Comparison of ENCODE assay signal across 8 cellular contexts in the genomic region with DNA sequence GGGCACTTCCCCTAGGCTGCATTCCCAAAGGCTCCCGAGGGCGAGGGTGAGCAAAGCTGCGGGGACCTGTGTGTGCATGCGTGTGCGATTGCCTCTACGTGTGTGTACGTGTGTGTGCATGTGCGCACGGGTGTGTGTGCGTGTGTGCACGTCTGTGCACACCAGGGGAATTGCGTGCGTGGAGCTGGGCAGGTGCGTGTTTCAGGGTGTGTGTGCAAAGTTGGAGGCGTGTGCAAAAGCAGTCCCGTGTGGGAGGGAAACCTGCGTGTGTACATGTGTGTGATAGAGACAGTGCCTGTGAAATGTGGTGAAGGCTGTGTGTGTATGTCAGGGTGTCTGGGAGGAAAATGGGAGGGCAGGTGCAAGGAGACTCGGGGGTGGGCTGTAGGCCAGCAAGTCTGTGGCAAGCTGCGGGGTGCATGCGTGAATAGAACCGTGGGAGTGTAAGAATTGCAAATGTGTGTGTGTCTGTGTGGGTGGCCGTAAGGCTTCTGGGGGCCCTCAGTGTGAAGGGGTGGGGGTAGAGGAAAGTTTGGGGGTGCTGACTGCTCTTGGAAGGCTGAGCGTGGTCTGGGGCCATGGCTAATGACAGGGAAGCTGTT. TPM values are rescaled to one million over a fixed set of nuclear protein-coding genes. Genes with fewer than 3 reads are reported as not detected.
A peak's percentile ranks its signal among the peaks of the same experiment; 100 is the strongest.
DNase-seq lines count a peak whose midpoint lies in the region; ATAC-seq, FAIRE-seq and TF ChIP-seq lines count a peak whose summit lies in the region.

No MANE protein-coding gene starts in this region.

- no peaks in the 10 kb centered on the region for H3K9me3 ChIP-seq in right lobe of liver
- no peaks in the 10 kb centered on the region for H3K9me3 ChIP-seq in tibial artery
- no peaks in the 10 kb centered on the region for H3K9me3 ChIP-seq in kidney (ENCODE audit: control insufficient read depth in 1 of 2, low read length in 2 of 2)

- TF ChIP-seq POLR2A in right lobe of liver (IDR thresholded peaks at IDR 0.05), result no peak

- H3K27me3 Mint-ChIP-seq in activated T-cell treated with anti-CD3 and anti-CD28 coated beads, Interleukin-2, amount 50 U/mL, for 4 hours (ENCODE audit: low read depth), result peaks cover 38% of the 10 kb centered on the region

- intact Hi-C loops in right lobe of liver (cut with DNase I) (loop anchor here in 1 of 2 donors (10.0 kb wide), 1 partner anchor 224 kb away; the partner anchor contains the start of genes ANKS3 and DNAAF8), tibial artery (cut with DNase I; ENCODE audit: low total_unique reads) (no loop called here), kidney (cut with DNase I) (no loop called here)

- no peak overlapping the region for H3K9ac ChIP-seq in kidney (ENCODE audit: low read length in 2 of 2)

- ATAC-seq in activated T-cell treated with anti-CD3 and anti-CD28 coated beads, Interleukin-2, amount 50 U/mL, for 4 hours, result peak in 1 of 2 donors; percentile 2
- no peak for ATAC-seq in right lobe of liver

- no peaks in the 10 kb centered on the region for H3K27me3 ChIP-seq in right lobe of liver
- H3K27me3 ChIP-seq in tibial artery, result no peaks in the 10 kb centered on the region

- no peak overlapping the region for H3K27ac ChIP-seq in right lobe of liver
- no peak overlapping the region for H3K27ac ChIP-seq in tibial artery
- no peak overlapping the region for H3K27ac ChIP-seq in kidney (ENCODE audit: low read depth in 2 of 2, low read length in 2 of 2)

- H3K4me1 ChIP-seq in right lobe of liver, result peaks cover 0 to 18% (median 4%) of the 10 kb centered on the region in 4 donors
- peaks cover 4 to 30% (median 20%) of the 10 kb centered on the region in 4 donors for H3K4me1 ChIP-seq in tibial artery
- H3K4me1 ChIP-seq in kidney (ENCODE audit: control insufficient read depth in 1 of 2, insufficient read depth in 1 of 2, low read depth in 1 of 2, low read length in 2 of 2), result peaks cover 8 to 11% of the 10 kb centered on the region in 2 donors

- H3K4me1 Mint-ChIP-seq in activated T-cell treated with anti-CD3 and anti-CD28 coated beads, Interleukin-2, amount 50 U/mL, for 4 hours (ENCODE audit: low read depth), result peaks cover 21% of the 10 kb centered on the region

- H3K4me3 Mint-ChIP-seq in activated T-cell treated with anti-CD3 and anti-CD28 coated beads, Interleukin-2, amount 50 U/mL, for 4 hours, result peak overlapping the region; percentile 78

- WGBS in right lobe of liver (ENCODE audit: insufficient coverage, low coverage, low lambda C conversion rate, missing lambda C conversion rate), result 41% methylated on average over 8 of the region's 23 CpGs

- no peaks in the 10 kb centered on the region for H3K36me3 Mint-ChIP-seq in activated T-cell treated with anti-CD3 and anti-CD28 coated beads, Interleukin-2, amount 50 U/mL, for 4 hours (ENCODE audit: insufficient read depth)

- no peak for FAIRE-seq in kidney (lab: Jason Lieb, UNC)

- H3K9me3 Mint-ChIP-seq in activated T-cell treated with anti-CD3 and anti-CD28 coated beads, Interleukin-2, amount 50 U/mL, for 4 hours, result no peaks in the 10 kb centered on the region

- TF ChIP-seq CTCF in astrocyte of the cerebellum (IDR thresholded peaks at IDR 0.05; ENCODE audit: low read depth, low read length, missing control alignments) (no peak), right lobe of liver (IDR thresholded peaks at IDR 0.05) (no peak), tibial artery (IDR thresholded peaks at IDR 0.05) (no peak), kidney (IDR thresholded peaks at IDR 0.05; ENCODE audit: borderline replicate concordance, extremely low read depth, insufficient read depth) (no peak)

- no peak for DNase-seq in activated T-cell treated with anti-CD3 and anti-CD28 coated beads, Interleukin-2, amount 50 U/mL, for 4 hours
- no peak for DNase-seq in activated T-cell treated with anti-CD3 and anti-CD28 coated beads for 4 hours
- DNase-seq in astrocyte of the cerebellum (ENCODE audit: low read depth), result no peak
- no peak for DNase-seq in right lobe of liver
- DNase-seq in tibial artery, result no peak
- DNase-seq in NCI-H748 (lab: John Stamatoyannopoulos, UW; ENCODE audit: unreplicated experiment), result no peak
- no peak for DNase-seq in kidney
- no peak for DNase-seq in globus pallidus (ENCODE audit: low spot score)

- H3K4me3 ChIP-seq in astrocyte of the cerebellum (ENCODE audit: low read depth, low read length) (peak overlapping the region; percentile 34), right lobe of liver (peak overlapping the region; percentile 21 to 48 (median 32)), tibial artery (peak overlapping the region; percentile 44 to 60), kidney (ENCODE audit: low read length in 2 of 2) (peak overlapping the region in 1 of 2 donors; percentile 53)

- H3K36me3 ChIP-seq in right lobe of liver, result no peaks in the 10 kb centered on the region
- no peaks in the 10 kb centered on the region for H3K36me3 ChIP-seq in tibial artery
- H3K36me3 ChIP-seq in kidney (ENCODE audit: control insufficient read depth in 1 of 2, insufficient read depth in 2 of 2, low read length in 2 of 2), result no peaks in the 10 kb centered on the region

- in situ Hi-C loops in astrocyte of the cerebellum (cut with HindIII; ENCODE audit: low sequenced_read_pairs), result no loop called here

RNA-seq across cellular contexts. Expression of gene SEC14L5, which starts 0.5 kb away (rescaled TPM):
- total RNA-seq in activated T-cell treated with anti-CD3 and anti-CD28 coated beads, Interleukin-2, amount 50 U/mL, for 4 hours, result not detected
- total RNA-seq in right lobe of liver (1 to 10 TPM in 1 of 6 experiments, under 1 TPM in 4, not detected in 1; 0.09 to 1.1 (median 0.60) TPM), kidney (0.16 TPM)
- 0.13 TPM for polyA plus RNA-seq in kidney (ENCODE audit: insufficient read depth, low read depth, low replicate concordance)

RNA-seq across cellular contexts. Expression of gene PPL, which starts 21.7 kb away (rescaled TPM):
- total RNA-seq in activated T-cell treated with anti-CD3 and anti-CD28 coated beads, Interleukin-2, amount 50 U/mL, for 4 hours, result under 1 TPM; 0.08 to 0.11 (median 0.08) TPM
- total RNA-seq in right lobe of liver (10 to 100 TPM in 4 of 6 experiments, 1 to 10 TPM in 2; 6.9 to 23.8 (median 14.4) TPM), kidney (78.4 TPM)
- 7.7 TPM for polyA plus RNA-seq in kidney (ENCODE audit: insufficient read depth, low read depth, low replicate concordance)

Comparison
In these comparisons a context has a peak if more than half of its experiments do, and no peak if none do; other contexts are left out.
1. RNA of gene PPL, which starts 21.7 kb away (total RNA-seq): 78.4 TPM in kidney (single experiment) and 6.9 to 23.8 TPM in right lobe of liver; 0.08 to 0.11 TPM in activated T-cell treated with anti-CD3 and anti-CD28 coated beads, Interleukin-2, amount 50 U/mL, for 4 hours; every median in the first group is over 4 times any median in the second.